25 cellular contexts compared by ENCODE assay signal in the genomic region with DNA sequence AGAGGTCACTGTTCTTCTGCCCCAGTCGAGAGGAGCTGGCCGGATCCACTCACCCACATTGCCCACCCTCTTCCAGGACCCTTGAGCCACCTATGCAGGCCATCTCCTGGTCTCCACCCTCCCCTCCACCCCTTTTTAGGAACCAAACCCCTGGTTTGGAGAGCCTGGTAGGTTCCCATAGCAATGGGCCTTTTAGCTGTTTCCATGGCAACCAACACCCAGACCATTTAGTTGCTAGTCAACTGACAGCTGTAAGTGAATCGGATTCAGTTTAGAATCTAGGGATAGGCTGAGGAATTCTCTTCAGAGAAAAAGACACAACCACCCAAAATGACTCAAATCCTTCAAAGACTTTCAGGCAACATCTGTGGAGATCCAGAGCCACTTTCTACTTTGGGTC. TPM values are rescaled to one million over a fixed set of nuclear protein-coding genes. Genes with fewer than 3 reads are reported as not detected.
A peak's percentile ranks its signal among the peaks of the same experiment; 100 is the strongest.
DNase-seq lines count a peak whose midpoint lies in the region; ATAC-seq and TF ChIP-seq lines count a peak whose summit lies in the region.
"Had no signal": no experiment of that assay in that cellular context is flagged by ENCODE, and none has a peak within 500 bp of the region (broad histone marks: within the 10 kb centered on the region; RNA-seq: fewer than 3 reads in every experiment).

No MANE protein-coding gene starts in this region.

- H3K4me1 ChIP-seq in adipocyte (ENCODE audit: control insufficient read depth, insufficient read depth, low read length): peaks cover 34% of the 10 kb centered on the region
- H3K4me1 ChIP-seq: A549, BE2C, uterus had no signal

- H3K27me3 ChIP-seq in adipocyte (replicated peaks; ENCODE audit: control insufficient read depth, insufficient read depth, low read length): no peaks in the 10 kb centered on the region
- H3K27me3 ChIP-seq: uterus had no signal

- no peak overlapping the region for H3K4me3 ChIP-seq in adipocyte (ENCODE audit: low read length)
- H3K4me3 ChIP-seq: A549, uterus had no signal

- no peak for ATAC-seq in stimulated activated memory B cell treated with anti-CD40 and anti-IgM and Interleukin-4, amounts not matched to agents 10 μg/mL and 1 μg/mL and 100 μg/mL, for 72 hours
- no peak for ATAC-seq in natural killer cell
- ATAC-seq: activated T-cell treated with anti-CD3 and anti-CD28 coated beads, Interleukin-2, amount 50 U/mL, for 72 hours; left colon; naive thymus-derived CD8-positive, alpha-beta T cell had no signal

- no peaks in the 10 kb centered on the region for H3K4me1 Mint-ChIP-seq in stimulated activated memory B cell treated with anti-CD40 and anti-IgM and Interleukin-4, amounts not matched to agents 10 μg/mL and 1 μg/mL and 100 μg/mL, for 72 hours
- no peaks in the 10 kb centered on the region for H3K4me1 Mint-ChIP-seq in natural killer cell
- H3K4me1 Mint-ChIP-seq: naive thymus-derived CD8-positive, alpha-beta T cell had no signal

- H3K27ac Mint-ChIP-seq in stimulated activated memory B cell treated with anti-CD40 and anti-IgM and Interleukin-4, amounts not matched to agents 10 μg/mL and 1 μg/mL and 100 μg/mL, for 72 hours: peak overlapping the region; percentile 4
- no peak overlapping the region for H3K27ac Mint-ChIP-seq in natural killer cell
- H3K27ac Mint-ChIP-seq: activated naive CD4-positive, alpha-beta T cell treated with anti-CD3 and anti-CD28 coated beads for 36 hours; activated T-cell treated with anti-CD3 and anti-CD28 coated beads, Interleukin-2, amount 50 U/mL, for 72 hours had no signal

- peaks cover 4% of the 10 kb centered on the region for H3K9me3 Mint-ChIP-seq in stimulated activated memory B cell treated with anti-CD40 and anti-IgM and Interleukin-4, amounts not matched to agents 10 μg/mL and 1 μg/mL and 100 μg/mL, for 72 hours
- no peaks in the 10 kb centered on the region for H3K9me3 Mint-ChIP-seq in natural killer cell
- H3K9me3 Mint-ChIP-seq: activated naive CD4-positive, alpha-beta T cell treated with anti-CD3 and anti-CD28 coated beads for 36 hours; activated T-cell treated with anti-CD3 and anti-CD28 coated beads, Interleukin-2, amount 50 U/mL, for 72 hours had no signal

- peak overlapping the region; percentile 15 for H3K9ac ChIP-seq in adipocyte (ENCODE audit: low read length)

- DNase-seq in NCI-H524 (lab: John Stamatoyannopoulos, UW) (peak; percentile 23 to 65), NCI-H524 treated with DMSO at 0.1 percent for 48 hours (lab: John Stamatoyannopoulos, UW) (no peak), adipocyte (ENCODE audit: low read depth) (no peak), iPS-NIHi11 (ENCODE audit: low spot score) (peak; percentile 41), natural killer cell (no peak), NCI-H1048 (lab: John Stamatoyannopoulos, UW) (no peak)
- no peak for DNase-seq in stimulated activated CD4-positive, alpha-beta T cell treated with anti-CD3 and anti-CD28 coated beads, Interleukin-4, amount 100 ng/mL, for 24 hours
- DNase-seq: activated CD4-positive, alpha-beta T cell treated with anti-CD3 and anti-CD28 coated beads for 4 hours; activated naive CD4-positive, alpha-beta T cell treated with anti-CD3 and anti-CD28 coated beads for 36 hours; activated T-cell treated with anti-CD3 and anti-CD28 coated beads, Interleukin-2, amount 50 U/mL, for 72 hours; BE2C; DMS79 treated with DMSO at 0.1 percent for 48 hours; KBM-7; left colon; naive thymus-derived CD8-positive, alpha-beta T cell; NCI-H146; NCI-H2171; NCI-H526 treated with DMSO at 0.1 percent for 48 hours; posterior cingulate gyrus; T-helper 2 cell; uterus had no signal

- no peak overlapping the region for H3K4me3 Mint-ChIP-seq in stimulated activated memory B cell treated with anti-CD40 and anti-IgM and Interleukin-4, amounts not matched to agents 10 μg/mL and 1 μg/mL and 100 μg/mL, for 72 hours
- no peak overlapping the region for H3K4me3 Mint-ChIP-seq in natural killer cell
- H3K4me3 Mint-ChIP-seq: activated naive CD4-positive, alpha-beta T cell treated with anti-CD3 and anti-CD28 coated beads for 36 hours; activated T-cell treated with anti-CD3 and anti-CD28 coated beads, Interleukin-2, amount 50 U/mL, for 72 hours; naive thymus-derived CD8-positive, alpha-beta T cell had no signal

- no peaks in the 10 kb centered on the region for H3K9me3 ChIP-seq in adipocyte (ENCODE audit: control insufficient read depth, low read length)
- H3K9me3 ChIP-seq: A549, BE2C, uterus had no signal

- H3K27me3 Mint-ChIP-seq in stimulated activated memory B cell treated with anti-CD40 and anti-IgM and Interleukin-4, amounts not matched to agents 10 μg/mL and 1 μg/mL and 100 μg/mL, for 72 hours: no peaks in the 10 kb centered on the region
- no peaks in the 10 kb centered on the region for H3K27me3 Mint-ChIP-seq in natural killer cell (ENCODE audit: low read depth in 2 of 2)

- intact Hi-C loops in natural killer cell (cut with micrococcal nuclease): no loop called here

- peaks cover 37% of the 10 kb centered on the region for H3K36me3 ChIP-seq in adipocyte (ENCODE audit: control insufficient read depth, insufficient read depth, low read length, severe bottlenecking)
- H3K36me3 ChIP-seq: BE2C, uterus had no signal

- no peak for TF ChIP-seq CTCF in natural killer cell (IDR thresholded peaks at IDR 0.05)

- H3K36me3 Mint-ChIP-seq in stimulated activated memory B cell treated with anti-CD40 and anti-IgM and Interleukin-4, amounts not matched to agents 10 μg/mL and 1 μg/mL and 100 μg/mL, for 72 hours: peaks cover 68% of the 10 kb centered on the region
- no peaks in the 10 kb centered on the region for H3K36me3 Mint-ChIP-seq in natural killer cell

RNA-seq across cellular contexts. Expression of a gene that starts 16.5 kb away (rescaled TPM):
- 10 to 100 TPM; 33.2 to 53.6 (median 33.5) TPM for total RNA-seq in natural killer cell

RNA-seq across cellular contexts. Expression of a gene that starts 17.0 kb away (rescaled TPM):
- 10 to 100 TPM; 12.0 to 18.2 (median 15.3) TPM for total RNA-seq in natural killer cell

RNA-seq across cellular contexts. Expression of a gene that starts 50.6 kb away (rescaled TPM):
- under 1 TPM in 1 of 3 donors, not detected in 2; 0.30 TPM for total RNA-seq in natural killer cell
- total RNA-seq: activated naive CD4-positive, alpha-beta T cell treated with anti-CD3 and anti-CD28 coated beads for 36 hours; activated T-cell treated with anti-CD3 and anti-CD28 coated beads, Interleukin-2, amount 50 U/mL, for 72 hours; cardiac septum; HT-29; left colon had no signal

Comparison
In these comparisons a context has a peak if more than half of its experiments do, and no peak if none do; other contexts are left out.
1. DNase-seq: peak in NCI-H524 (2 of 2) and iPS-NIHi11 (single experiment); none in NCI-H524 treated with DMSO at 0.1 percent for 48 hours (single experiment), adipocyte (single experiment), natural killer cell (single experiment), NCI-H1048 (single experiment) and stimulated activated CD4-positive, alpha-beta T cell treated with anti-CD3 and anti-CD28 coated beads, Interleukin-4, amount 100 ng/mL, for 24 hours (single experiment).